Comparison of ENCODE assay signal across 8 cellular contexts in the genomic region with DNA sequence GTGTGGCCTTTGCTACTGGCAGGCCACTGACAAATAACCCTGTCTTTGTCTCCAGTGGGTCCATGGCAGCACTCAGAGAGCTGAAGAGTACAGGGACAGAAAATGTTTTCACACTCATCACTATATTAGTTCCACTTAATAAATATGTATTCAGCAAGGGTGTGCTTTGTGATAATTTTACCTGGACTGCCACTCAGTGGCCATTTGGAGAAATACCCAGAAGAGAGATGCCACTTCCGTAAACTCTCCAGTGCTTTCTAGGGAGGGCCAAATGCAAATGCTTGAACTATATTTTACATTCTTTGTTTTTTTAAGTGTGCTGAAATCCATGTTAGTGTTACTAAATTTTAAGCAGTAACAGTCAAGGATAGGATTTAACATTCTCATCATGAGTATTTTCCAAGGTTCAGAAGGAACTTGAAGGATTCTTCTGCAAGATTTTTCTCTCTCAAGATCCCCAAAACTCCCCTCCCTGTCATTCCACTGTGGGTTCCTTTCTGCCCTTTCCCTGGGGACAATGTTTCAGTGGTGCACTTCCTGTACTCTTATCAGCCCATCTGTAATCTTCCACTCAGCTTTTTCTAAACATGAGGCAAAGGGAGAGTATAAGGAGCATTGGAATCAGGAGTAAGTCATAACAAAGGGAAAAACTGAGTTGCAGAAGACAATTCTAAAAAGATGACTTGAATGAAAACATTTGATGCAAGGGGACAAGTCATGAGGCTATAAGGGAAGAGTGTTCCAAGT. TPM values are rescaled to one million over a fixed set of nuclear protein-coding genes. Genes with fewer than 3 reads are reported as not detected.
DNase-seq lines count a peak whose midpoint lies in the region; ATAC-seq and TF ChIP-seq lines count a peak whose summit lies in the region.

No MANE protein-coding gene starts in this region.

- TF ChIP-seq POLR2A in transverse colon (IDR thresholded peaks at IDR 0.05) (no peak), adrenal gland (IDR thresholded peaks at IDR 0.05) (no peak)

- H3K27ac ChIP-seq in heart right ventricle (no peak overlapping the region), right cardiac atrium (ENCODE audit: low read length) (no peak overlapping the region), transverse colon (no peak overlapping the region), adrenal gland (no peak overlapping the region)

- in situ Hi-C loops in transverse colon (cut with MboI; ENCODE audit: low pct_ligation_motif_present in 1 of 4, low pct_unique_long_range_greater_than_20kb in 1 of 4, low sequenced_read_pairs in 3 of 4), result no loop called here

- H3K4me3 ChIP-seq in heart right ventricle, result no peak overlapping the region
- H3K4me3 ChIP-seq in right cardiac atrium (ENCODE audit: low read length), result no peak overlapping the region
- H3K4me3 ChIP-seq in transverse colon, result no peak overlapping the region
- no peak overlapping the region for H3K4me3 ChIP-seq in adrenal gland

- peaks cover 0 to 42% (median 0%) of the 10 kb centered on the region in 7 donors for H3K27me3 ChIP-seq in heart right ventricle
- H3K27me3 ChIP-seq in right cardiac atrium (ENCODE audit: control insufficient read depth, insufficient read depth), result no peaks in the 10 kb centered on the region
- no peaks in the 10 kb centered on the region for H3K27me3 ChIP-seq in transverse colon
- H3K27me3 ChIP-seq in adrenal gland, result peaks cover 6% of the 10 kb centered on the region

- WGBS in heart right ventricle, 2 donors, result 35 to 47% methylated on average over 1 of the region's 1 CpG
- 33% methylated on average over 1 of the region's 1 CpG for WGBS in right cardiac atrium
- 11 to 24% methylated on average over 1 of the region's 1 CpG for WGBS in transverse colon (ENCODE audit: low coverage in 1 of 2), 2 donors
- 0 to 25% (median 19%) methylated on average over 1 of the region's 1 CpG for WGBS in adrenal gland, 4 donors

- H3K4me1 ChIP-seq in heart right ventricle, result no peaks in the 10 kb centered on the region
- no peaks in the 10 kb centered on the region for H3K4me1 ChIP-seq in right cardiac atrium (ENCODE audit: control insufficient read depth, insufficient read depth, low read length)
- H3K4me1 ChIP-seq in transverse colon, result peaks cover 0 to 4% (median 0%) of the 10 kb centered on the region in 4 donors
- no peaks in the 10 kb centered on the region for H3K4me1 ChIP-seq in adrenal gland (replicated peaks in 1 of 2)

- intact Hi-C loops in heart right ventricle (cut with DNase I) (loop anchor here in 3 of 10 donors (5.0 to 10.0 kb wide), 3 partner anchors 195 to 427 kb away; no protein-coding TSS in a partner anchor), right cardiac atrium (cut with DNase I) (no loop called here), transverse colon (cut with DNase I; ENCODE audit: low total_unique reads) (no loop called here), adrenal gland (cut with DNase I) (no loop called here)

- ATAC-seq in heart right ventricle (no peak), right cardiac atrium (no peak), esophagus mucosa (peak; percentile 57)

- peak in 6 of 9 donors; percentile 18 to 44 (median 34) for TF ChIP-seq CTCF in heart right ventricle (IDR thresholded peaks at IDR 0.05)
- TF ChIP-seq CTCF in transverse colon (IDR thresholded peaks at IDR 0.05), result peak; percentile 32 to 51 (median 39)
- TF ChIP-seq CTCF in adrenal gland (IDR thresholded peaks at IDR 0.05), result peak in 3 of 6 experiments; percentile 27 to 45 (median 43)

- TF ChIP-seq EP300 in transverse colon (IDR thresholded peaks at IDR 0.05; ENCODE audit: low read depth), result no peak

- DNase-seq in heart right ventricle, result no peak
- DNase-seq in right cardiac atrium, result no peak
- peak; percentile 23 for DNase-seq in NCI-H1694 treated with DMSO at 0.1 percent for 48 hours (lab: John Stamatoyannopoulos, UW)
- no peak for DNase-seq in transverse colon
- DNase-seq in adrenal gland, result no peak
- no peak for DNase-seq in UCSD-AML1 (lab: John Stamatoyannopoulos, UW; ENCODE audit: unreplicated experiment)
- DNase-seq in activated CD4-positive, alpha-beta T cell treated with anti-CD3 and anti-CD28 coated beads for 1 hour, result no peak

- H3K9me3 ChIP-seq in heart right ventricle (no peaks in the 10 kb centered on the region), right cardiac atrium (ENCODE audit: control insufficient read depth, low read length) (no peaks in the 10 kb centered on the region), transverse colon (no peaks in the 10 kb centered on the region), adrenal gland (replicated peaks in 1 of 3) (no peaks in the 10 kb centered on the region)

- H3K36me3 ChIP-seq in heart right ventricle, result no peaks in the 10 kb centered on the region
- no peaks in the 10 kb centered on the region for H3K36me3 ChIP-seq in transverse colon
- H3K36me3 ChIP-seq in adrenal gland (replicated peaks in 1 of 2), result no peaks in the 10 kb centered on the region

RNA-seq across cellular contexts. Expression of a gene that starts 46.0 kb away (rescaled TPM):
- not detected for total RNA-seq in heart right ventricle
- polyA plus RNA-seq in heart right ventricle, result not detected
- not detected for total RNA-seq in right cardiac atrium
- not detected for polyA plus RNA-seq in right cardiac atrium
- total RNA-seq in esophagus mucosa, result not detected
- not detected for total RNA-seq in transverse colon
- total RNA-seq in adrenal gland, result not detected
- not detected for polyA plus RNA-seq in adrenal gland
